ENCODE assay signal across 8 cellular contexts in the genomic region with DNA sequence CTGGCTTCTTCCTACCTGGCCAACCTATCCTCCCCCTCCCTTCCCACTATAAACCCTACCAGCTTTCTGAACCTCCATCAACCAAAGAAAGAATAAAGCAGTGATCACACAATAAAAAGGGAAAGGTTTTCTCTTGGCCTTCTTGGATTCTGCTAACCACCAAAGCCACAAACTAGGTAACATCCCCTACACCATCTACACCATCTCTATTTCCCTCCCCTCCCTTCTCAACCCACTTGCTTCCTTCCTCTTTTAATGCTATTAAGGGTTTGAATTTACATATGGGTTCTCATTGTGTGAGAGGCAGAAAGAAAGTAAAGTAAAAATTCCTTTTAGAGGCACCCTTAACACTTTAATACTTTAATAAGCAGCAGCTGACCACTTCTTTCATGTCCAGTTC. TPM values are rescaled to one million over a fixed set of nuclear protein-coding genes. Genes with fewer than 3 reads are reported as not detected.
DNase-seq lines count a peak whose midpoint lies in the region; ATAC-seq and TF ChIP-seq lines count a peak whose summit lies in the region.

No MANE protein-coding gene starts in this region.

- DNase-seq in NOMO-1 treated with dmso at 0.1 percent for 144 hours (lab: John Stamatoyannopoulos, UW; ENCODE audit: unreplicated experiment) (peak; percentile 85), mucosa of descending colon (no peak), DMS79 treated with DMSO at 0.1 percent for 48 hours (lab: John Stamatoyannopoulos, UW) (no peak), ascending aorta (ENCODE audit: low spot score in 2 of 2) (no peak), T1000 (lab: John Stamatoyannopoulos, UW) (no peak)
- no peak for DNase-seq in stimulated activated CD4-positive, alpha-beta T cell treated with anti-CD3 and anti-CD28 coated beads, Interleukin-1b, Interleukin-23, amount 100 ng/mL, for 48 hours

- intact Hi-C loops in mucosa of descending colon (cut with DNase I, micrococcal nuclease) (no loop called here), ascending aorta (cut with DNase I) (no loop called here)

- peak; percentile 68 for ATAC-seq in GM18868 (IDR thresholded peaks at IDR 0.05; ENCODE audit: unreplicated experiment)
- ATAC-seq in HG02678 (IDR thresholded peaks at IDR 0.05; ENCODE audit: unreplicated experiment): peak; percentile 67
- peak; percentile 54 for ATAC-seq in mucosa of descending colon

- TF ChIP-seq CTCF in mucosa of descending colon (IDR thresholded peaks at IDR 0.05) (no peak), ascending aorta (IDR thresholded peaks at IDR 0.05) (no peak)

- H3K36me3 ChIP-seq in mucosa of descending colon (ENCODE audit: low read depth) (no peaks in the 10 kb centered on the region), ascending aorta (peaks cover 9 to 34% of the 10 kb centered on the region in 2 donors)

- H3K4me3 ChIP-seq in mucosa of descending colon (no peak overlapping the region), ascending aorta (no peak overlapping the region)

- no peaks in the 10 kb centered on the region for H3K4me1 ChIP-seq in mucosa of descending colon (ENCODE audit: low read depth)
- peaks cover 0 to 4% of the 10 kb centered on the region in 2 donors for H3K4me1 ChIP-seq in ascending aorta

- peak overlapping the region in 1 of 2 donors; percentile 87 for H3K27ac ChIP-seq in ascending aorta

- no peaks in the 10 kb centered on the region for H3K27me3 ChIP-seq in ascending aorta

- H3K9me3 ChIP-seq in mucosa of descending colon (no peaks in the 10 kb centered on the region), ascending aorta (no peaks in the 10 kb centered on the region)

RNA-seq across cellular contexts. Expression of a gene that starts 25.8 kb away (rescaled TPM):
- 10 to 100 TPM; 29.9 to 79.0 (median 40.5) TPM for total RNA-seq in mucosa of descending colon
- 15.3 TPM for total RNA-seq in ascending aorta
